In genomic region chr3:55936549-55937052, GRCh38 we compare ENCODE assay signal across 31 cellular contexts.
"Had no signal": no experiment of that assay in that cellular context is flagged by ENCODE, and none has a peak within 500 bp of the region (broad histone marks: within the 10 kb centered on the region; RNA-seq: fewer than 3 reads in every experiment).

No MANE protein-coding gene starts in this region.

- ATAC-seq: activated CD4-positive, alpha-beta T cell treated with anti-CD3 and anti-CD28 coated beads for 36 hours; activated CD8-positive, alpha-beta memory T cell treated with anti-CD3 and anti-CD28 coated beads, Interleukin-2, amount 10 ng/mL, durations not matched to agents 7 days and 5 days; activated CD8-positive, alpha-beta T cell treated with anti-CD3 and anti-CD28 coated beads, Interleukin-2, amount 10 ng/mL, durations not matched to agents 7 days and 5 days; activated naive CD8-positive, alpha-beta T cell treated with anti-CD3 and anti-CD28 coated beads, Interleukin-2, amount 50 U/mL, for 24 hours; body of pancreas; effector memory CD8-positive, alpha-beta T cell had no signal

- H3K9me3 ChIP-seq: adrenal gland, body of pancreas, esophagus squamous epithelium had no signal

- H3K4me3 ChIP-seq: adrenal gland, body of pancreas, esophagus squamous epithelium had no signal

- H3K36me3 Mint-ChIP-seq: activated CD4-positive, alpha-beta memory T cell treated with anti-CD3 and anti-CD28 coated beads for 36 hours; activated CD8-positive, alpha-beta memory T cell treated with anti-CD3 and anti-CD28 coated beads, Interleukin-2, amount 10 ng/mL, durations not matched to agents 7 days and 5 days; activated naive CD4-positive, alpha-beta T cell treated with anti-CD3 and anti-CD28 coated beads, Interleukin-2, amount 50 U/mL, for 24 hours; activated naive CD8-positive, alpha-beta T cell treated with anti-CD3 and anti-CD28 coated beads for 36 hours had no signal

- H3K27me3 Mint-ChIP-seq: activated CD4-positive, alpha-beta memory T cell treated with anti-CD3 and anti-CD28 coated beads for 36 hours; activated CD4-positive, alpha-beta T cell treated with anti-CD3 and anti-CD28 coated beads for 36 hours; activated CD4-positive, alpha-beta T cell treated with anti-CD3 and anti-CD28 coated beads, Interleukin-2, amount 10 ng/mL, durations not matched to agents 24 days and 14 days; activated CD8-positive, alpha-beta memory T cell treated with anti-CD3 and anti-CD28 coated beads, Interleukin-2, amount 10 ng/mL, durations not matched to agents 7 days and 5 days; activated naive CD4-positive, alpha-beta T cell treated with anti-CD3 and anti-CD28 coated beads, Interleukin-2, amount 50 U/mL, for 24 hours; activated naive CD8-positive, alpha-beta T cell treated with anti-CD3 and anti-CD28 coated beads for 36 hours; activated naive CD8-positive, alpha-beta T cell treated with anti-CD3 and anti-CD28 coated beads, Interleukin-2, amount 50 U/mL, for 24 hours; effector memory CD8-positive, alpha-beta T cell had no signal

- H3K27ac ChIP-seq: adrenal gland, body of pancreas, epithelial cell of prostate, esophagus squamous epithelium had no signal

- H3K9me3 Mint-ChIP-seq: activated CD4-positive, alpha-beta memory T cell treated with anti-CD3 and anti-CD28 coated beads for 36 hours; activated CD4-positive, alpha-beta T cell treated with anti-CD3 and anti-CD28 coated beads, Interleukin-2, amount 10 ng/mL, durations not matched to agents 24 days and 14 days; activated naive CD4-positive, alpha-beta T cell treated with anti-CD3 and anti-CD28 coated beads for 36 hours; activated naive CD4-positive, alpha-beta T cell treated with anti-CD3 and anti-CD28 coated beads, Interleukin-2, amount 50 U/mL, for 24 hours; activated naive CD8-positive, alpha-beta T cell treated with anti-CD3 and anti-CD28 coated beads for 36 hours; activated naive CD8-positive, alpha-beta T cell treated with anti-CD3 and anti-CD28 coated beads, Interleukin-2, amount 50 U/mL, for 24 hours; activated T-helper 1 cell treated with anti-CD3 and anti-CD28 coated beads, Interleukin-12 subunit alpha, Interleukin-12 subunit beta, Interleukin-2, Interleukin-4 antibody, amounts not matched to agents 30 ng/mL and 10 ng/mL and 1 ng/mL, durations not matched to agents 14 hours and 24 hours and 36 hours; activated T-helper 2 cell treated with anti-CD3 and anti-CD28 coated beads, Interferon-gamma antibody, Interleukin-2, Interleukin-4, amounts not matched to agents 10 μg/mL and 5 μg/mL and 100 μg/mL, durations not matched to agents 14 hours and 24 hours and 36 hours had no signal

- H3K27ac Mint-ChIP-seq: activated CD4-positive, alpha-beta memory T cell treated with anti-CD3 and anti-CD28 coated beads for 36 hours; activated CD4-positive, alpha-beta T cell treated with anti-CD3 and anti-CD28 coated beads for 36 hours; activated CD4-positive, alpha-beta T cell treated with anti-CD3 and anti-CD28 coated beads, Interleukin-2, amount 10 ng/mL, durations not matched to agents 24 days and 14 days; activated CD8-positive, alpha-beta memory T cell treated with anti-CD3 and anti-CD28 coated beads, Interleukin-2, amount 10 ng/mL, durations not matched to agents 7 days and 5 days; activated CD8-positive, alpha-beta T cell treated with anti-CD3 and anti-CD28 coated beads, Interleukin-2, amount 10 ng/mL, durations not matched to agents 7 days and 5 days; activated naive CD4-positive, alpha-beta T cell treated with anti-CD3 and anti-CD28 coated beads for 36 hours; activated naive CD4-positive, alpha-beta T cell treated with anti-CD3 and anti-CD28 coated beads, Interleukin-2, amount 50 U/mL, for 24 hours; activated naive CD8-positive, alpha-beta T cell treated with anti-CD3 and anti-CD28 coated beads for 36 hours; activated naive CD8-positive, alpha-beta T cell treated with anti-CD3 and anti-CD28 coated beads, Interleukin-2, amount 50 U/mL, for 24 hours; activated T-helper 2 cell treated with anti-CD3 and anti-CD28 coated beads, Interferon-gamma antibody, Interleukin-2, Interleukin-4, amounts not matched to agents 10 μg/mL and 5 μg/mL and 100 μg/mL, durations not matched to agents 14 hours and 24 hours and 36 hours; effector memory CD8-positive, alpha-beta T cell had no signal

- H3K27me3 ChIP-seq: adrenal gland, body of pancreas, esophagus squamous epithelium had no signal

- DNase-seq: activated CD4-positive, alpha-beta memory T cell treated with anti-CD3 and anti-CD28 coated beads for 36 hours; activated CD4-positive, alpha-beta T cell treated with anti-CD3 and anti-CD28 coated beads for 36 hours; activated CD4-positive, alpha-beta T cell treated with anti-CD3 and anti-CD28 coated beads, Interleukin-2, amount 10 ng/mL, durations not matched to agents 24 days and 14 days; activated CD4-positive, CD25-positive, alpha-beta regulatory T cell; activated CD4-positive, CD25-positive, alpha-beta regulatory T cell treated with anti-CD3 and anti-CD28 coated beads, Interleukin-2, amount 50 U/mL, for 72 hours; activated CD8-positive, alpha-beta memory T cell treated with anti-CD3 and anti-CD28 coated beads, Interleukin-2, amount 10 ng/mL, durations not matched to agents 7 days and 5 days; activated CD8-positive, alpha-beta memory T cell treated with anti-CD3 and anti-CD28 coated beads, Interleukin-2, amount 50 U/mL, for 4 hours; activated CD8-positive, alpha-beta T cell treated with anti-CD3 and anti-CD28 coated beads, Interleukin-2, amount 10 ng/mL, durations not matched to agents 7 days and 5 days; activated effector memory CD4-positive, alpha-beta T cell treated with anti-CD3 and anti-CD28 coated beads, Interleukin-2, amount 50 U/mL, for 16 hours; activated naive CD4-positive, alpha-beta T cell treated with anti-CD3 and anti-CD28 coated beads for 36 hours; activated naive CD8-positive, alpha-beta T cell treated with anti-CD3 and anti-CD28 coated beads for 36 hours; activated naive CD8-positive, alpha-beta T cell treated with anti-CD3 and anti-CD28 coated beads, Interleukin-2, amount 50 U/mL, for 24 hours; activated T-cell treated with anti-CD3 and anti-CD28 coated beads, Interleukin-2, amount 50 U/mL, for 1 hour; activated T-cell treated with anti-CD3 and anti-CD28 coated beads, Interleukin-2, amount 50 U/mL, for 48 hours; adrenal gland; amygdala; aorta; body of pancreas; caudate nucleus; cortex of kidney; dermis blood vessel endothelial cell; effector CD4-positive, alpha-beta T cell; effector memory CD8-positive, alpha-beta T cell; esophagus squamous epithelium; foreskin melanocyte; head of caudate nucleus; T-helper 2 cell had no signal

- H3K36me3 ChIP-seq: adrenal gland, esophagus squamous epithelium had no signal

- H3K4me1 ChIP-seq: adrenal gland, body of pancreas, esophagus squamous epithelium had no signal

- H3K4me1 Mint-ChIP-seq: activated CD4-positive, alpha-beta T cell treated with anti-CD3 and anti-CD28 coated beads for 36 hours; activated CD4-positive, alpha-beta T cell treated with anti-CD3 and anti-CD28 coated beads, Interleukin-2, amount 10 ng/mL, durations not matched to agents 24 days and 14 days; activated CD8-positive, alpha-beta memory T cell treated with anti-CD3 and anti-CD28 coated beads, Interleukin-2, amount 10 ng/mL, durations not matched to agents 7 days and 5 days; activated naive CD4-positive, alpha-beta T cell treated with anti-CD3 and anti-CD28 coated beads, Interleukin-2, amount 50 U/mL, for 24 hours; activated naive CD8-positive, alpha-beta T cell treated with anti-CD3 and anti-CD28 coated beads for 36 hours; activated naive CD8-positive, alpha-beta T cell treated with anti-CD3 and anti-CD28 coated beads, Interleukin-2, amount 50 U/mL, for 24 hours had no signal

- H3K4me3 Mint-ChIP-seq: activated CD4-positive, alpha-beta memory T cell treated with anti-CD3 and anti-CD28 coated beads for 36 hours; activated CD4-positive, alpha-beta T cell treated with anti-CD3 and anti-CD28 coated beads for 36 hours; activated CD4-positive, alpha-beta T cell treated with anti-CD3 and anti-CD28 coated beads, Interleukin-2, amount 10 ng/mL, durations not matched to agents 24 days and 14 days; activated CD8-positive, alpha-beta memory T cell treated with anti-CD3 and anti-CD28 coated beads, Interleukin-2, amount 10 ng/mL, durations not matched to agents 7 days and 5 days; activated CD8-positive, alpha-beta T cell treated with anti-CD3 and anti-CD28 coated beads, Interleukin-2, amount 10 ng/mL, durations not matched to agents 7 days and 5 days; activated naive CD4-positive, alpha-beta T cell treated with anti-CD3 and anti-CD28 coated beads for 36 hours; activated naive CD4-positive, alpha-beta T cell treated with anti-CD3 and anti-CD28 coated beads, Interleukin-2, amount 50 U/mL, for 24 hours; activated naive CD8-positive, alpha-beta T cell treated with anti-CD3 and anti-CD28 coated beads for 36 hours; activated naive CD8-positive, alpha-beta T cell treated with anti-CD3 and anti-CD28 coated beads, Interleukin-2, amount 50 U/mL, for 24 hours; activated T-helper 1 cell treated with anti-CD3 and anti-CD28 coated beads, Interleukin-12 subunit alpha, Interleukin-12 subunit beta, Interleukin-2, Interleukin-4 antibody, amounts not matched to agents 30 ng/mL and 10 ng/mL and 1 ng/mL, durations not matched to agents 14 hours and 24 hours and 36 hours; effector memory CD8-positive, alpha-beta T cell had no signal
